In the genomic region with DNA sequence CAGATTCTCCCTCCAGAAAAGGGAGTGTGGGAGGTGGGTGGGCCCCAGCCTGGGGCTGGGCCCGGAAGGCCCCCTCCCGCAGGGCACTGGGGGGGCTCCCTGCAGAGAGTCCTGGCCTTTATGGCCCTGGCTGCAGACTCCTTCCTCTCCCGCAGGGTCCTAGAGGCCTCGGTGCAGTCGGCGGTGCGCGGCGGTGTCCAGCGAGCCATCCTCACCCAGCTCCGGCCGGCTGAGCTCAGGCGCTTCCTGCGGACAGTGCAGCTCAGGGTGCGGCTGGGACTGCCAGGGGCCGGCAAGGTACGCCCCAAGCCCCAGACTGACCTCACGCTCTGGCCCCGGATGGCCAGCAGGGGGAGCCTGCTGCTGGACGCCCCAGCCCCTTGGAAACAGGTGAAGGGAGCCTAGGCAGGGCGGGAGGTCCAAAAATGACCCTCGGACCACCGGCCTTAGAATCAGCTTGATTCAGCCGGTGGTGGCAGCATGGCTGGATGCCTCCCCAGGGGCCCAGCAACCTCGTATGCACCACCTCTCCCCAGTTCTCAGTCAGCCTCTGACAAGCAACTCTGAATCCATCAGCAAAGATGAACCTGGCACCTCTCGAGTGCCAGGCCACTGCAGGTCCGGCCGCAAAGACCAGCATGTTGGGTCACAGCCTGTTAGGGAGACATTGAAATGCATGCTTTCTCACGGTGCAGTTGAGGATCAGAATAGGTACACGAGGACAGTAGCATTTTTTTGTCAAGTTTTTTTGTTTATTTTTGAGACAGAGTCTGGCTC, we compare ENCODE assay signal across 8 cellular contexts. TPM values are rescaled to one million over a fixed set of nuclear protein-coding genes. Genes with fewer than 3 reads are reported as not detected.
A peak's percentile ranks its signal among the peaks of the same experiment; 100 is the strongest.
DNase-seq lines count a peak whose midpoint lies in the region; ATAC-seq and TF ChIP-seq lines count a peak whose summit lies in the region.

No MANE protein-coding gene starts in this region.

- no peaks in the 10 kb centered on the region for H3K36me3 Mint-ChIP-seq in chondrocyte (ENCODE audit: low read depth)

- no peaks in the 10 kb centered on the region for H3K27me3 Mint-ChIP-seq in chondrocyte (ENCODE audit: low read depth)

- peaks cover 23% of the 10 kb centered on the region for H3K4me1 Mint-ChIP-seq in chondrocyte (ENCODE audit: low read depth)

- peak; percentile 91 for TF ChIP-seq CTCF in chondrocyte (IDR thresholded peaks at IDR 0.05)

- no peaks in the 10 kb centered on the region for H3K27me3 ChIP-seq in layer of hippocampus (ENCODE audit: control insufficient read depth, insufficient read depth, low read length)

- DNase-seq in EH (ENCODE audit: low read depth), result peak; percentile 66
- peak; percentile 20 for DNase-seq in T-helper 9 cell
- peak; percentile 93 for DNase-seq in chondrocyte (ENCODE audit: low spot score)
- peak; percentile 38 to 50 for DNase-seq in stimulated activated CD4-positive, alpha-beta T cell treated with anti-CD3 and anti-CD28 coated beads, Interleukin-2, amount 100 ng/mL, for 48 hours
- DNase-seq in DMS114 treated with DMSO at 0.1 percent for 48 hours (lab: John Stamatoyannopoulos, UW; ENCODE audit: unreplicated experiment), result no peak

- H3K9me3 Mint-ChIP-seq in chondrocyte (ENCODE audit: low read depth), result no peaks in the 10 kb centered on the region

- peak; percentile 64 for ATAC-seq in HG03354 (IDR thresholded peaks at IDR 0.05; ENCODE audit: poor library complexity, severe bottlenecking, unreplicated experiment)
- ATAC-seq in GM18511 (IDR thresholded peaks at IDR 0.05; ENCODE audit: unreplicated experiment), result no peak

- H3K27ac ChIP-seq in layer of hippocampus (ENCODE audit: low read depth, low read length), result peak overlapping the region; percentile 42

- peak overlapping the region; percentile 19 for H3K4me3 Mint-ChIP-seq in chondrocyte (ENCODE audit: unreplicated experiment)

- no peak overlapping the region for H3K27ac Mint-ChIP-seq in chondrocyte (ENCODE audit: unreplicated experiment)

RNA-seq across cellular contexts. Expression of a gene that starts 20.6 kb away (rescaled TPM):
- 18.2 to 23.3 TPM (median 22.3 TPM) in 3 replicates for total RNA-seq in chondrocyte

RNA-seq across cellular contexts. Expression of a gene that starts 20.8 kb away (rescaled TPM):
- total RNA-seq in chondrocyte, result 20.7 to 22.2 TPM (median 21.7 TPM) in 3 replicates

RNA-seq across cellular contexts. Expression of a gene that starts 23.2 kb away (rescaled TPM):
- 0.36 TPM in 1 of 3 replicates, not detected in the others for total RNA-seq in chondrocyte

RNA-seq across cellular contexts. Expression of a gene that starts 49.2 kb away (rescaled TPM):
- total RNA-seq in chondrocyte, result 19.8 to 25.5 TPM (median 23.8 TPM) in 3 replicates
